1 cellular context compared by ENCODE assay signal in genomic region chr7:134547738-134548054, GRCh38.
TF ChIP-seq lines count a peak whose summit lies in the region.

No MANE protein-coding gene starts in this region.

TF ChIP-seq in K562, 482 proteins besides CTCF, POLR2A, EP300 and RAD21:
- TF ChIP-seq MBD1 (CRISPR knock-in tag; IDR thresholded peaks at IDR 0.05) (no peak), XRCC5 (IDR thresholded peaks at IDR 0.05; ENCODE audit: low read depth, low read length) (no peak), ZNF3 (CRISPR knock-in tag; IDR thresholded peaks at IDR 0.05) (no peak), RFX5 (IDR thresholded peaks at IDR 0.05; ENCODE audit: low read depth, low read length) (no peak), ZNF408 (CRISPR knock-in tag; IDR thresholded peaks at IDR 0.05; ENCODE audit: low read depth) (no peak), CBX1 (IDR thresholded peaks at IDR 0.05; ENCODE audit: low read depth) (no peak), ZBTB12 (CRISPR knock-in tag; IDR thresholded peaks at IDR 0.05) (no peak), NCOA2 (IDR thresholded peaks at IDR 0.05; ENCODE audit: partially characterized antibody in 2 of 2) (no peak), ESRRA (IDR thresholded peaks at IDR 0.05; ENCODE audit: borderline replicate concordance, low read depth) (0 out of 2 replicates have a peak, but pooled peaks have one; percentile 45), CREM (IDR thresholded peaks at IDR 0.05; ENCODE audit: low read depth) (0 out of 2 replicates have a peak, but pooled peaks have one; percentile 25), MAFG (tag; conservative IDR thresholded peaks at IDR 0.05) (no peak), CBX3 (IDR thresholded peaks at IDR 0.05; ENCODE audit: borderline replicate concordance in 1 of 2, low read length in 2 of 2) (0 out of 3 replicates have a peak, but pooled peaks of 1 of the 2 experiments have one; percentile 0), THRB (CRISPR knock-in tag; conservative IDR thresholded peaks at IDR 0.05) (no peak), TBL1XR1 (IDR thresholded peaks at IDR 0.05; ENCODE audit: low read length in 2 of 2) (no peak), MNT (conservative IDR thresholded peaks at IDR 0.05) (0 out of 4 replicates have a peak, but pooled peaks of 1 of the 2 experiments have one; percentile 5), SIX5 (IDR thresholded peaks at IDR 0.05; ENCODE audit: borderline replicate concordance in 1 of 2, insufficient read depth in 1 of 2, low read depth in 1 of 2, low read length in 2 of 2) (peak in 1 of 2 experiments; percentile 30; a peak in 1 of 4 replicates), GATAD2A (IDR thresholded peaks at IDR 0.05) (no peak)
